11 cellular contexts compared by ENCODE assay signal in the genomic region with DNA sequence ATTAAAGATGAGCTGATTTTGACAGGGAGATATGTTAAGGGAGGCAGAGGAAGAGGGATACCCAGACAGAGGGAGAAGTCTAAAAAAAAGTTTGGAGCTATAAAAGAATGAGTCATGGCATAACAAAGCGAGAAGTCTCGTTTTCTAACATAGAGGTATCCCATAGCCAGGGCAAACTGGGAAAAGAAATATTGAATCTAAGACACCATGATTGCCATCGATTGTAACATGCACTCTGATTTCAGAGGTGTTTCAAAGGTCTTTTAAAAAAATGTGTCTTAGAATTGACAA.
A peak's percentile ranks its signal among the peaks of the same experiment; 100 is the strongest.
DNase-seq lines count a peak whose midpoint lies in the region; ATAC-seq, FAIRE-seq and TF ChIP-seq lines count a peak whose summit lies in the region.
"Had no signal": no experiment of that assay in that cellular context is flagged by ENCODE, and none has a peak within 500 bp of the region (broad histone marks: within the 10 kb centered on the region; RNA-seq: fewer than 3 reads in every experiment).

No MANE protein-coding gene starts in this region.

- in situ Hi-C loops in mammary epithelial cell (cut with MboI; ENCODE audit: low sequenced_read_pairs in 2 of 2), result loop anchor here (5.0 to 10.0 kb wide), 2 partner anchors 153 to 155 kb away; no protein-coding TSS in a partner anchor

- intact Hi-C loops in heart right ventricle (cut with DNase I), result loop anchor here in 5 of 10 donors (1.0 to 10.0 kb wide), 5 partner anchors 142 to 188 kb away; a partner anchor contains a TSS
- intact Hi-C loops in Right ventricle myocardium inferior (cut with DNase I), result loop anchor here (5.0 kb wide), 1 partner anchor 143 kb away; a partner anchor contains a TSS
- intact Hi-C loops in mammary epithelial cell (cut with micrococcal nuclease), result loop anchor here (1.0 to 10.0 kb wide), 5 partner anchors 38 to 1185 kb away; a partner anchor contains a TSS
- intact Hi-C loops in uterus (cut with DNase I; ENCODE audit: low total_unique reads), result loop anchor here (10.0 kb wide), 1 partner anchor 155 kb away; no protein-coding TSS in a partner anchor

- H4K20me1 ChIP-seq in mammary epithelial cell (ENCODE audit: insufficient read depth, low read length), result no peaks in the 10 kb centered on the region

- H3K27me3 ChIP-seq in heart right ventricle (no peaks in the 10 kb centered on the region), mammary epithelial cell (ENCODE audit: insufficient read depth, low read length) (no peaks in the 10 kb centered on the region), uterus (no peaks in the 10 kb centered on the region)
- H3K27me3 ChIP-seq: spleen had no signal

- no peaks in the 10 kb centered on the region for H3K79me2 ChIP-seq in mammary epithelial cell (ENCODE audit: insufficient read depth, low read length)

- H3K4me1 ChIP-seq in heart right ventricle, result peaks cover 0 to 17% (median 7%) of the 10 kb centered on the region in 9 donors
- peaks cover 25% of the 10 kb centered on the region for H3K4me1 ChIP-seq in mammary epithelial cell (ENCODE audit: insufficient read depth, low read length)
- H3K4me1 ChIP-seq in mesodermal cell (ENCODE audit: control insufficient read depth, insufficient read depth, low read length, poor library complexity, severe bottlenecking), result peaks cover 13% of the 10 kb centered on the region
- peaks cover 0 to 4% of the 10 kb centered on the region in 2 donors for H3K4me1 ChIP-seq in uterus

- no peak overlapping the region for H3K9ac ChIP-seq in mammary epithelial cell (ENCODE audit: insufficient read depth, low read length)

- TF ChIP-seq CTCF in heart right ventricle (IDR thresholded peaks at IDR 0.05), result no peak
- no peak for TF ChIP-seq CTCF in mammary epithelial cell (conservative IDR thresholded peaks at IDR 0.05 in 1 of 2, IDR thresholded peaks at IDR 0.05 in 1 of 2; ENCODE audit: extremely low read depth in 1 of 2, insufficient read depth in 1 of 2, low read depth in 1 of 2, low read length in 2 of 2)
- TF ChIP-seq CTCF in uterus (IDR thresholded peaks at IDR 0.05), result no peak

- no peak for TF ChIP-seq POLR2A in uterus (IDR thresholded peaks at IDR 0.05)

- H3K36me3 ChIP-seq in heart right ventricle (no peaks in the 10 kb centered on the region), mammary epithelial cell (ENCODE audit: insufficient read depth, low read length) (no peaks in the 10 kb centered on the region), mesodermal cell (ENCODE audit: control insufficient read depth, insufficient read depth, low read length) (no peaks in the 10 kb centered on the region), uterus (no peaks in the 10 kb centered on the region)
- H3K36me3 ChIP-seq: spleen had no signal

- WGBS in heart right ventricle, 2 donors, result 90 to 92% methylated on average over 3 of the region's 3 CpGs
- WGBS in mammary epithelial cell (ENCODE audit: low coverage, missing lambda C conversion rate), result 85% methylated on average over 3 of the region's 3 CpGs
- WGBS in mesodermal cell (ENCODE audit: insufficient coverage in 2 of 2), 2 experiments, result 94 to 97% methylated on average over 3 of the region's 3 CpGs

- H3K27ac ChIP-seq in heart right ventricle (peak overlapping the region in 6 of 10 donors; percentile 11 to 81 (median 52)), mammary epithelial cell (ENCODE audit: insufficient read depth, low read depth, low read length) (peak overlapping the region; percentile 76), mesodermal cell (ENCODE audit: low read depth, low read length, severe bottlenecking) (peak overlapping the region; percentile 58), uterus (peak overlapping the region; percentile 68 to 71)

- CTCF ChIA-PET in mammary epithelial cell (lab: Charles Lee; ENCODE audit: low non-redundant PET), result interaction anchor here (0.6 to 1.7 kb wide), 2 partner anchors 38 to 142 kb away, joined by 3 to 6 read pairs; a partner anchor contains a TSS

- ATAC-seq in heart right ventricle (peak in 1 of 8 donors; percentile 20), Right ventricle myocardium inferior (no peak)

- H3K4me2 ChIP-seq in mammary epithelial cell (ENCODE audit: insufficient read depth, low read depth, low read length), result no peak overlapping the region

- no peak for DNase-seq in heart right ventricle
- no peak for DNase-seq in Right ventricle myocardium inferior (ENCODE audit: missing footprints)
- no peak for DNase-seq in mammary epithelial cell
- no peak for DNase-seq in uterus
- no peak for DNase-seq in NCI-H526 (lab: John Stamatoyannopoulos, UW)
- no peak for DNase-seq in DMS 273 (lab: John Stamatoyannopoulos, UW; ENCODE audit: unreplicated experiment)
- DNase-seq in frontal cortex (ENCODE audit: low spot score in 2 of 2), result no peak
- DNase-seq: activated CD8-positive, alpha-beta memory T cell treated with anti-CD3 and anti-CD28 coated beads for 24 hours; spleen had no signal

- peak overlapping the region; percentile 82 for H2AFZ ChIP-seq in mammary epithelial cell (ENCODE audit: low read depth, low read length)

- dilution Hi-C loops in mammary epithelial cell (cut with HindIII; ENCODE audit: low sequenced_read_pairs), result no loop called here

- FAIRE-seq in frontal cortex (lab: Jason Lieb, UNC), result no peak
- FAIRE-seq: A204.1 had no signal

- BruUV-seq in mammary epithelial cell (replicated peaks; lab: Mats Ljungman, UMichigan), result no TSS peak

- H3K4me3 ChIP-seq in heart right ventricle, result no peak overlapping the region
- no peak overlapping the region for H3K4me3 ChIP-seq in mammary epithelial cell (replicated peaks in 1 of 3; ENCODE audit: insufficient read depth in 1 of 3, low read depth in 2 of 3, low read length in 3 of 3)
- H3K4me3 ChIP-seq in mesodermal cell (ENCODE audit: extremely low read depth, insufficient read depth, low read length, poor library complexity, severe bottlenecking), result no peak overlapping the region
- no peak overlapping the region for H3K4me3 ChIP-seq in uterus
- H3K4me3 ChIP-seq: spleen had no signal

- H3K9me3 ChIP-seq in heart right ventricle (peaks cover 0 to 6% (median 0%) of the 10 kb centered on the region in 11 donors), mammary epithelial cell (replicated peaks; ENCODE audit: insufficient read depth, low read length) (no peaks in the 10 kb centered on the region), mesodermal cell (ENCODE audit: control insufficient read depth, low read length) (no peaks in the 10 kb centered on the region), uterus (no peaks in the 10 kb centered on the region)
